11 cellular contexts compared by ENCODE assay signal in the genomic region with DNA sequence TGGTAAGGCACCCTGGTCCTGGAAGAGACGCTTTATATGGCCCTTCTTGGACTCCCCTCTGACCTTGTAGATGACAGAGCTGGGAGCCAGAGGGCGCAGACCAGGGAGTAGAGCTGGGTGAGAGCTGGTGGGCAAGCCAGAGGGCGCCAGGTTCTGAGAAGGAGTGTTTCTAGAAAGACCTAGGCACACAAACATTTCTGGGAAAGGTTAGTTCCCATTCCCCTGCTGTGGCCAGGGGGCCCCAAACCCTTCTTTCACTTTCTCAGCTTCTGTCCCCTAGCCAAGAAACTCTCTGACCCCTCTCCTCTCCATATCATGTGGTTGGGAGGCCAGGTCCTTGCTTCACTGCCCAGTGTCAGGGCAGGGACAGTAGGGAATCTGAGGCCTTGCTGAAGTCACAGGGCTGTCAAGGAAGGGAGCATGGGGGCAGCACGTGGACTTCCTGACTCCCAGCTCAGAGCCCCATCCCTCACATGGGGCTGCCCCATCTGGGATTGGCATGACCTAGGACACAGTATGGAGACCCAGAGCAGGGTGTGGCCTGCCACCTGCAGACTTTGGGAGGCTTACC. TPM values are rescaled to one million over a fixed set of nuclear protein-coding genes. Genes with fewer than 3 reads are reported as not detected.
DNase-seq lines count a peak whose midpoint lies in the region; ATAC-seq and TF ChIP-seq lines count a peak whose summit lies in the region.
"Had no signal": no experiment of that assay in that cellular context is flagged by ENCODE, and none has a peak within 500 bp of the region (broad histone marks: within the 10 kb centered on the region; RNA-seq: fewer than 3 reads in every experiment).

No MANE protein-coding gene starts in this region.

- BruUV-seq in mammary epithelial cell (replicated peaks; lab: Mats Ljungman, UMichigan): no TSS peak

- dilution Hi-C loops in mammary epithelial cell (cut with HindIII; ENCODE audit: low sequenced_read_pairs): loop anchor here (5.0 kb wide), 1 partner anchor 34 kb away; no protein-coding TSS in a partner anchor

- peak overlapping the region in 9 of 10 donors; percentile 33 to 99 (median 75) for H3K4me3 Mint-ChIP-seq in naive thymus-derived CD4-positive, alpha-beta T cell

- no peaks in the 10 kb centered on the region for H3K9me3 ChIP-seq in breast epithelium
- no peaks in the 10 kb centered on the region for H3K9me3 ChIP-seq in mammary epithelial cell (replicated peaks; ENCODE audit: insufficient read depth, low read length)
- no peaks in the 10 kb centered on the region for H3K9me3 ChIP-seq in naive thymus-derived CD4-positive, alpha-beta T cell (ENCODE audit: control insufficient read depth in 2 of 3, low read length in 3 of 3)
- H3K9me3 ChIP-seq in stomach: no peaks in the 10 kb centered on the region
- H3K9me3 ChIP-seq in testis: no peaks in the 10 kb centered on the region
- H3K9me3 ChIP-seq: suprapubic skin had no signal

- no peaks in the 10 kb centered on the region for H3K27me3 Mint-ChIP-seq in naive thymus-derived CD4-positive, alpha-beta T cell

- H3K79me2 ChIP-seq in mammary epithelial cell (ENCODE audit: insufficient read depth, low read length): peaks cover 7% of the 10 kb centered on the region

- H3K9me3 Mint-ChIP-seq in naive thymus-derived CD4-positive, alpha-beta T cell: no peaks in the 10 kb centered on the region

- in situ Hi-C loops in mammary epithelial cell (cut with MboI; ENCODE audit: low sequenced_read_pairs in 2 of 2): loop anchor here (5.0 kb wide), 1 partner anchor 39 kb away; a partner anchor contains a TSS

- no peak overlapping the region for H3K4me3 ChIP-seq in breast epithelium
- no peak overlapping the region for H3K4me3 ChIP-seq in mammary epithelial cell (replicated peaks in 1 of 3; ENCODE audit: insufficient read depth in 1 of 3, low read depth in 2 of 3, low read length in 3 of 3)
- H3K4me3 ChIP-seq in naive thymus-derived CD4-positive, alpha-beta T cell (ENCODE audit: low read length): peak overlapping the region; percentile 15
- no peak overlapping the region for H3K4me3 ChIP-seq in stomach
- no peak overlapping the region for H3K4me3 ChIP-seq in testis
- H3K4me3 ChIP-seq: suprapubic skin had no signal

- TF ChIP-seq EP300 in stomach (IDR thresholded peaks at IDR 0.05): no peak

- WGBS in mammary epithelial cell (ENCODE audit: low coverage, missing lambda C conversion rate): 93% methylated on average over 4 of the region's 4 CpGs
- 72 to 89% (median 84%) methylated on average over 4 of the region's 4 CpGs for WGBS in stomach, 5 donors
- WGBS in testis, 2 donors: 94 to 100% methylated on average over 3 to 4 of the region's 4 CpGs

- POLR2A ChIA-PET in naive thymus-derived CD4-positive, alpha-beta T cell (lab: Charles Lee): interaction anchor here (0.6 to 21.2 kb wide), 4 partner anchors 17 to 579 kb away, joined by 3 to 730 read pairs (median 66); a partner anchor contains a TSS

- H3K27ac Mint-ChIP-seq in naive thymus-derived CD4-positive, alpha-beta T cell: peak overlapping the region; percentile 65 to 93 (median 89)

- intact Hi-C loops in breast epithelium (cut with DNase I; ENCODE audit: low total_unique reads): loop anchor here (2.0 to 10.0 kb wide), 2 partner anchors 38 to 822 kb away; a partner anchor contains a TSS
- intact Hi-C loops in mammary epithelial cell (cut with micrococcal nuclease): loop anchor here (1.0 kb wide), 2 partner anchors 28 to 41 kb away; no protein-coding TSS in a partner anchor
- intact Hi-C loops in naive thymus-derived CD4-positive, alpha-beta T cell (cut with micrococcal nuclease): loop anchor here (1.0 to 5.0 kb wide), 10 partner anchors 18 to 812 kb away; a partner anchor contains a TSS
- intact Hi-C loops in stomach (cut with DNase I; ENCODE audit: low total_unique reads): loop anchor here (5.0 kb wide), 1 partner anchor 39 kb away; a partner anchor contains a TSS
- intact Hi-C loops in posterior vena cava (cut with DNase I): loop anchor here (1.0 to 10.0 kb wide), 2 partner anchors 42 to 802 kb away; no protein-coding TSS in a partner anchor
- intact Hi-C loops in testis (cut with DNase I; ENCODE audit: low total_unique reads): loop anchor here (5.0 kb wide), 1 partner anchor 39 kb away; a partner anchor contains a TSS

- H2AFZ ChIP-seq in mammary epithelial cell (ENCODE audit: low read depth, low read length): no peak overlapping the region

- DNase-seq in breast epithelium (ENCODE audit: low spot score in 2 of 2) (no peak), mammary epithelial cell (no peak), stomach (no peak), posterior vena cava (ENCODE audit: low spot score) (no peak), erythroblast (lab: John Stamatoyannopoulos, UW) (no peak), testis (no peak)
- DNase-seq in activated T-cell treated with anti-CD3 and anti-CD28 coated beads, Interleukin-2, amount 50 U/mL, for 48 hours: peak; percentile 86
- peak in 1 of 9 donors; percentile 52 for DNase-seq in naive thymus-derived CD4-positive, alpha-beta T cell

- TF ChIP-seq POLR2A in breast epithelium (IDR thresholded peaks at IDR 0.05): no peak
- TF ChIP-seq POLR2A in stomach (IDR thresholded peaks at IDR 0.05): no peak
- no peak for TF ChIP-seq POLR2A in erythroblast (IDR thresholded peaks at IDR 0.05; ENCODE audit: low read length)
- TF ChIP-seq POLR2A in testis (IDR thresholded peaks at IDR 0.05): no peak

- no peaks in the 10 kb centered on the region for H3K27me3 ChIP-seq in breast epithelium
- no peaks in the 10 kb centered on the region for H3K27me3 ChIP-seq in mammary epithelial cell (ENCODE audit: insufficient read depth, low read length)
- H3K27me3 ChIP-seq in naive thymus-derived CD4-positive, alpha-beta T cell (ENCODE audit: control insufficient read depth in 2 of 2, insufficient read depth in 2 of 2, low read length in 2 of 2): no peaks in the 10 kb centered on the region
- H3K27me3 ChIP-seq in stomach: no peaks in the 10 kb centered on the region
- no peaks in the 10 kb centered on the region for H3K27me3 ChIP-seq in testis
- H3K27me3 ChIP-seq: suprapubic skin had no signal

- no peak for TF ChIP-seq CTCF in breast epithelium (IDR thresholded peaks at IDR 0.05)
- TF ChIP-seq CTCF in mammary epithelial cell (conservative IDR thresholded peaks at IDR 0.05 in 1 of 2, IDR thresholded peaks at IDR 0.05 in 1 of 2; ENCODE audit: extremely low read depth in 1 of 2, insufficient read depth in 1 of 2, low read depth in 1 of 2, low read length in 2 of 2): no peak
- no peak for TF ChIP-seq CTCF in stomach (IDR thresholded peaks at IDR 0.05)
- no peak for TF ChIP-seq CTCF in testis (IDR thresholded peaks at IDR 0.05)

- ATAC-seq in naive thymus-derived CD4-positive, alpha-beta T cell: no peak

- CTCF ChIA-PET in mammary epithelial cell (lab: Charles Lee; ENCODE audit: low non-redundant PET): no interaction called here
- CTCF ChIA-PET in naive thymus-derived CD4-positive, alpha-beta T cell (lab: Charles Lee): interaction anchor here (0.5 to 20.2 kb wide), 10 partner anchors 9 to 398 kb away, joined by 3 to 578 read pairs (median 9); a partner anchor contains a TSS

- H3K9ac ChIP-seq in mammary epithelial cell (ENCODE audit: insufficient read depth, low read length): no peak overlapping the region
- H3K9ac ChIP-seq: KMS-11 had no signal

- H3K27ac ChIP-seq in breast epithelium (peak overlapping the region; percentile 25 to 59), mammary epithelial cell (ENCODE audit: insufficient read depth, low read depth, low read length) (no peak overlapping the region), stomach (peak overlapping the region in 4 of 5 donors; percentile 24 to 86 (median 38)), testis (no peak overlapping the region)
- peak overlapping the region; percentile 63 for H3K27ac ChIP-seq in naive thymus-derived CD4-positive, alpha-beta T cell (ENCODE audit: low read depth, low read length)
- H3K27ac ChIP-seq: KMS-11, suprapubic skin had no signal

- H3K4me2 ChIP-seq in mammary epithelial cell (ENCODE audit: insufficient read depth, low read depth, low read length): no peak overlapping the region
- H3K4me2 ChIP-seq: KMS-11 had no signal

- H3K4me1 ChIP-seq in breast epithelium (no peaks in the 10 kb centered on the region), mammary epithelial cell (ENCODE audit: insufficient read depth, low read length) (peaks cover 12% of the 10 kb centered on the region), stomach (peaks cover 21 to 43% (median 28%) of the 10 kb centered on the region in 4 donors), testis (peaks cover 14% of the 10 kb centered on the region)
- peaks cover 61 to 67% of the 10 kb centered on the region in 2 donors for H3K4me1 ChIP-seq in naive thymus-derived CD4-positive, alpha-beta T cell (ENCODE audit: control insufficient read depth in 2 of 2, insufficient read depth in 2 of 2, low read length in 2 of 2)

- H3K4me1 Mint-ChIP-seq in naive thymus-derived CD4-positive, alpha-beta T cell: peaks cover 18 to 78% (median 61%) of the 10 kb centered on the region in 7 donors

- no peaks in the 10 kb centered on the region for H4K20me1 ChIP-seq in mammary epithelial cell (ENCODE audit: insufficient read depth, low read length)

- peaks cover 0 to 49% (median 0%) of the 10 kb centered on the region in 5 donors for H3K36me3 Mint-ChIP-seq in naive thymus-derived CD4-positive, alpha-beta T cell

- H3K36me3 ChIP-seq in breast epithelium: no peaks in the 10 kb centered on the region
- no peaks in the 10 kb centered on the region for H3K36me3 ChIP-seq in mammary epithelial cell (ENCODE audit: insufficient read depth, low read length)
- H3K36me3 ChIP-seq in naive thymus-derived CD4-positive, alpha-beta T cell (ENCODE audit: control insufficient read depth in 2 of 3, insufficient read depth in 3 of 3, low read length in 3 of 3): peaks cover 0 to 16% (median 2%) of the 10 kb centered on the region in 3 experiments
- peaks cover 7 to 47% (median 36%) of the 10 kb centered on the region in 4 donors for H3K36me3 ChIP-seq in stomach
- no peaks in the 10 kb centered on the region for H3K36me3 ChIP-seq in testis (ENCODE audit: low read depth, missing control alignments)

RNA-seq across cellular contexts. Expression of a gene that starts 3.6 kb away (rescaled TPM):
- 10 to 100 TPM in 1 of 3 donors, 1 to 10 TPM in 2; 6.1 to 10.7 (median 9.2) TPM for total RNA-seq in breast epithelium
- 10 to 100 TPM; 14.2 to 23.1 TPM for total RNA-seq in mammary epithelial cell
- polyA plus RNA-seq in mammary epithelial cell: 15.4 TPM
- polyA minus RNA-seq in mammary epithelial cell: 8.5 TPM
- 10 to 100 TPM; 32.1 to 71.1 (median 66.1) TPM for total RNA-seq in naive thymus-derived CD4-positive, alpha-beta T cell
- 10 to 100 TPM; 35.2 to 35.3 TPM for polyA plus RNA-seq in naive thymus-derived CD4-positive, alpha-beta T cell
- total RNA-seq in stomach: 10 to 100 TPM in 2 of 5 donors, 1 to 10 TPM in 3; 5.8 to 14.3 (median 6.4) TPM
- polyA plus RNA-seq in stomach: 10 to 100 TPM; 19.8 to 24.8 (median 20.0) TPM
- total RNA-seq in posterior vena cava: 10 to 100 TPM; 10.9 to 12.6 TPM
- 10 to 100 TPM; 12.8 to 13.1 TPM for total RNA-seq in testis
- polyA plus RNA-seq in testis (ENCODE audit: insufficient read depth, low read depth, low replicate concordance): 25.7 TPM

RNA-seq across cellular contexts. Expression of a gene that starts 5.3 kb away (rescaled TPM):
- total RNA-seq in breast epithelium (10 to 100 TPM; 10.7 to 16.8 (median 15.1) TPM), mammary epithelial cell (1 to 10 TPM in 1 of 2 donors, under 1 TPM in 1; 0.80 to 6.5 TPM), stomach (10 to 100 TPM in 2 of 5 donors, 1 to 10 TPM in 2, not detected in 1; 4.9 to 75.0 (median 16.4) TPM), posterior vena cava (10 to 100 TPM in 1 of 2 donors, 1 to 10 TPM in 1; 9.8 to 11.4 TPM), testis (10 to 100 TPM; 21.0 to 28.8 TPM)
- polyA plus RNA-seq in mammary epithelial cell (2.1 TPM), stomach (1 to 10 TPM; 5.9 to 9.0 (median 8.2) TPM), testis (ENCODE audit: insufficient read depth, low read depth, low replicate concordance) (14.9 TPM)
- polyA minus RNA-seq in mammary epithelial cell: not detected
- total RNA-seq in naive thymus-derived CD4-positive, alpha-beta T cell: 10 to 100 TPM; 11.1 to 67.5 (median 16.4) TPM
- 10 to 100 TPM; 12.8 to 17.4 TPM for polyA plus RNA-seq in naive thymus-derived CD4-positive, alpha-beta T cell

RNA-seq across cellular contexts. Expression of a gene that starts 38.7 kb away (rescaled TPM):
- total RNA-seq in breast epithelium: 10 to 100 TPM in 2 of 3 donors, 1 to 10 TPM in 1; 5.4 to 29.6 (median 17.4) TPM
- total RNA-seq in mammary epithelial cell: 1 to 10 TPM; 1.8 to 2.8 TPM
- 3.6 TPM for polyA plus RNA-seq in mammary epithelial cell
- 8.8 TPM for polyA minus RNA-seq in mammary epithelial cell
- 100 to 1,000 TPM in 1 of 5 experiments, 10 to 100 TPM in 4; 10.9 to 486 (median 28.5) TPM for total RNA-seq in naive thymus-derived CD4-positive, alpha-beta T cell
- 100 to 1,000 TPM; 134 to 150 TPM for polyA plus RNA-seq in naive thymus-derived CD4-positive, alpha-beta T cell
- 1 to 10 TPM; 1.8 to 5.7 (median 3.6) TPM for total RNA-seq in stomach
- 10 to 100 TPM in 1 of 3 donors, 1 to 10 TPM in 2; 6.8 to 11.5 (median 7.7) TPM for polyA plus RNA-seq in stomach
- 10 to 100 TPM in 1 of 2 donors, 1 to 10 TPM in 1; 8.6 to 12.5 TPM for total RNA-seq in posterior vena cava
- total RNA-seq in testis: 1 to 10 TPM; 1.3 to 3.7 TPM
- polyA plus RNA-seq in testis (ENCODE audit: insufficient read depth, low read depth, low replicate concordance): 5.8 TPM
- total RNA-seq: OCI-LY7 had no signal

RNA-seq across cellular contexts. Expression of a gene that starts 44.1 kb away (rescaled TPM):
- total RNA-seq in breast epithelium: 10 to 100 TPM; 30.4 to 38.4 (median 30.8) TPM
- total RNA-seq in mammary epithelial cell: 100 to 1,000 TPM in 1 of 2 donors, 10 to 100 TPM in 1; 94.9 to 138 TPM
- 259 TPM for polyA plus RNA-seq in mammary epithelial cell
- polyA minus RNA-seq in mammary epithelial cell: 258 TPM
- total RNA-seq in naive thymus-derived CD4-positive, alpha-beta T cell: 100 to 1,000 TPM in 1 of 5 experiments, 10 to 100 TPM in 4; 26.7 to 196 (median 37.7) TPM
- polyA plus RNA-seq in naive thymus-derived CD4-positive, alpha-beta T cell: 10 to 100 TPM; 53.4 to 54.1 TPM
- total RNA-seq in stomach: 10 to 100 TPM; 10.3 to 50.0 (median 24.6) TPM
- 10 to 100 TPM; 21.5 to 41.3 (median 37.1) TPM for polyA plus RNA-seq in stomach
- total RNA-seq in posterior vena cava: 10 to 100 TPM; 21.8 to 32.9 TPM
- 10 to 100 TPM; 19.1 to 27.1 TPM for total RNA-seq in testis
- polyA plus RNA-seq in testis (ENCODE audit: insufficient read depth, low read depth, low replicate concordance): 21.4 TPM

Comparison
In these comparisons a context has a peak if more than half of its experiments do, and no peak if none do; other contexts are left out.
1. H3K27ac ChIP-seq: peak in breast epithelium (2 of 2), naive thymus-derived CD4-positive, alpha-beta T cell (single experiment) and stomach (4 of 5); none in mammary epithelial cell (single experiment) and testis (0 of 2).
2. DNase-seq: peak in activated T-cell treated with anti-CD3 and anti-CD28 coated beads, Interleukin-2, amount 50 U/mL, for 48 hours (2 of 2); none in breast epithelium (0 of 2), mammary epithelial cell (single experiment), stomach (single experiment), posterior vena cava (single experiment), erythroblast (0 of 2) and testis (single experiment).